ENCODE assay signal across 19 cellular contexts in genomic region chr3:117602054-117602644, GRCh38.
A peak's percentile ranks its signal among the peaks of the same experiment; 100 is the strongest.
DNase-seq lines count a peak whose midpoint lies in the region; ATAC-seq, FAIRE-seq and TF ChIP-seq lines count a peak whose summit lies in the region.
"Had no signal": no experiment of that assay in that cellular context is flagged by ENCODE, and none has a peak within 500 bp of the region (broad histone marks: within the 10 kb centered on the region; RNA-seq: fewer than 3 reads in every experiment).

No MANE protein-coding gene starts in this region.

- 1% methylated on average over 4 of the region's 4 CpGs for WGBS in HepG2 (ENCODE audit: low lambda C conversion rate)
- 42% methylated on average over 4 of the region's 4 CpGs for WGBS in right lobe of liver (ENCODE audit: insufficient coverage, low coverage, low lambda C conversion rate, missing lambda C conversion rate)

- H3K27ac Mint-ChIP-seq in CD14-positive monocyte = no peak overlapping the region
- H3K27ac Mint-ChIP-seq: CD4-positive, alpha-beta T cell had no signal

- CTCF ChIA-PET in HepG2 (lab: Yijun Ruan, JAX; ENCODE audit: low intra/inter-chr PET ratio, low total read pairs) = no interaction called here

- H3K27ac ChIP-seq in HepG2 (ENCODE audit: extremely low read length, insufficient read depth, low read length) (no peak overlapping the region), right lobe of liver (no peak overlapping the region)

- H3K36me3 ChIP-seq in HepG2 (replicated peaks in 1 of 2; ENCODE audit: control insufficient read depth in 1 of 2, insufficient read depth in 2 of 2, low read length in 2 of 2) (no peaks in the 10 kb centered on the region), right lobe of liver (no peaks in the 10 kb centered on the region)

- intact Hi-C loops in HepG2 (cut with micrococcal nuclease; ENCODE audit: unreplicated experiment) (no loop called here), right lobe of liver (cut with DNase I) (no loop called here), head of caudate nucleus (cut with DNase I) (no loop called here), CD14-positive monocyte (cut with micrococcal nuclease) (no loop called here)

- H3K4me2 ChIP-seq in HepG2 (ENCODE audit: low read depth, low read length) = no peak overlapping the region

- no peaks in the 10 kb centered on the region for H3K9me3 ChIP-seq in HepG2 (ENCODE audit: low read length)
- H3K9me3 ChIP-seq in right lobe of liver = no peaks in the 10 kb centered on the region

- H3K4me3 Mint-ChIP-seq in CD14-positive monocyte = no peak overlapping the region
- H3K4me3 Mint-ChIP-seq: CD4-positive, alpha-beta T cell had no signal

- H3K4me3 ChIP-seq in HepG2 (replicated peaks in 1 of 3; ENCODE audit: insufficient read depth in 1 of 3, low read depth in 2 of 3, low read length in 3 of 3) (no peak overlapping the region), right lobe of liver (no peak overlapping the region)

- no peaks in the 10 kb centered on the region for H3K27me3 ChIP-seq in HepG2 (ENCODE audit: control insufficient read depth in 1 of 2, insufficient read depth in 2 of 2, low read length in 2 of 2)
- H3K27me3 ChIP-seq in right lobe of liver = no peaks in the 10 kb centered on the region

- H3K4me1 Mint-ChIP-seq in CD14-positive monocyte = peaks cover 4% of the 10 kb centered on the region

- H3K36me3 Mint-ChIP-seq in CD14-positive monocyte = no peaks in the 10 kb centered on the region

- FAIRE-seq in HepG2 (lab: Jason Lieb, UNC) = no peak
- FAIRE-seq: A204.1, G401.6, GM12891 had no signal

- DNase-seq in HepG2 (ENCODE audit: low spot score) = no peak
- DNase-seq in right lobe of liver = no peak
- peak; percentile 74 for DNase-seq in OCI-M1 (lab: John Stamatoyannopoulos, UW)
- DNase-seq in head of caudate nucleus = peak in 24 of 42 donors; percentile 5 to 75 (median 32)
- no peak for DNase-seq in central memory CD4-positive, alpha-beta T cell
- no peak for DNase-seq in CD14-positive monocyte (ENCODE audit: low spot score)
- DNase-seq: Calu3; CD4-positive, alpha-beta T cell; DMS79 treated with DMSO at 0.1 percent for 48 hours; KG1; NCI-H2081; Right ventricle myocardium superior had no signal

- BruUV-seq in HepG2 (replicated peaks; lab: Mats Ljungman, UMichigan) = no TSS peak

- in situ Hi-C loops in HepG2 (cut with HindIII; ENCODE audit: extremely low pct_ligation_motif_present, low pct_unique_long_range_greater_than_20kb) = no loop called here

- peaks cover 0 to 2% (median 0%) of the 10 kb centered on the region in 7 donors for H3K9me3 Mint-ChIP-seq in CD14-positive monocyte

- H4K20me1 ChIP-seq in HepG2 (ENCODE audit: insufficient read depth, low read length) = no peaks in the 10 kb centered on the region

- no peak for TF ChIP-seq POLR2A in HepG2 (IDR thresholded peaks at IDR 0.05; ENCODE audit: insufficient read depth in 1 of 2, low read depth in 2 of 2, low read length in 2 of 2)
- no peak for TF ChIP-seq POLR2A in right lobe of liver (IDR thresholded peaks at IDR 0.05)

- no peak for TF ChIP-seq RAD21 in HepG2 (CRISPR knock-in tag; IDR thresholded peaks at IDR 0.05)

- H3K79me2 ChIP-seq in HepG2 (ENCODE audit: insufficient read depth, low read length) = no peaks in the 10 kb centered on the region

- no peak for TF ChIP-seq EP300 in HepG2 (IDR thresholded peaks at IDR 0.05; ENCODE audit: low read depth in 2 of 2, low read length in 2 of 2)
- no peak for TF ChIP-seq EP300 in HepG2 (CRISPR knock-in tag; IDR thresholded peaks at IDR 0.05; ENCODE audit: borderline replicate concordance)

- H3K4me1 ChIP-seq in HepG2 (ENCODE audit: insufficient read depth, low read length) = no peaks in the 10 kb centered on the region
- no peaks in the 10 kb centered on the region for H3K4me1 ChIP-seq in right lobe of liver

- ATAC-seq in HepG2 = no peak
- ATAC-seq in right lobe of liver = no peak
- ATAC-seq in HG03439 (IDR thresholded peaks at IDR 0.05; ENCODE audit: unreplicated experiment) = no peak
- no peak for ATAC-seq in GM19467 (IDR thresholded peaks at IDR 0.05; ENCODE audit: unreplicated experiment)
- ATAC-seq: Panc1, SK-N-SH treated with all-trans-retinoic acid at 6 μM for 48 hours had no signal

- POLR2A ChIA-PET in HepG2 (lab: Yijun Ruan, JAX) = no interaction called here

- H2AFZ ChIP-seq in HepG2 (ENCODE audit: low read length) = no peak overlapping the region

- H3K27me3 Mint-ChIP-seq in CD14-positive monocyte (ENCODE audit: low read depth in 3 of 3) = peaks cover 0 to 6% (median 3%) of the 10 kb centered on the region in 3 donors
- H3K27me3 Mint-ChIP-seq: CD4-positive, alpha-beta T cell had no signal

- H3K9ac ChIP-seq in HepG2 (ENCODE audit: insufficient read depth, low read depth, low read length) = no peak overlapping the region

- no peak for TF ChIP-seq CTCF in HepG2 (CRISPR knock-in tag; IDR thresholded peaks at IDR 0.05)
- TF ChIP-seq CTCF in right lobe of liver (IDR thresholded peaks at IDR 0.05) = no peak
- no peak for TF ChIP-seq CTCF in CD14-positive monocyte (IDR thresholded peaks at IDR 0.05)

TF ChIP-seq in HepG2, 621 proteins besides CTCF, POLR2A, EP300 and RAD21:
- TF ChIP-seq ZNF543 (CRISPR knock-in tag; IDR thresholded peaks at IDR 0.05) (no peak), MAFK (conservative IDR thresholded peaks at IDR 0.05 in 1 of 2, IDR thresholded peaks at IDR 0.05 in 1 of 2; ENCODE audit: low read length in 2 of 2) (peak; percentile 63 to 80; a peak in 3 of 4 replicates), MAFF (IDR thresholded peaks at IDR 0.05; ENCODE audit: low read depth, low read length) (peak; percentile 74), ZNF362 (CRISPR knock-in tag; IDR thresholded peaks at IDR 0.05; ENCODE audit: borderline replicate concordance) (no peak), ZFP62 (CRISPR knock-in tag; IDR thresholded peaks at IDR 0.05) (no peak)

Comparison
In these comparisons a context has a peak if more than half of its experiments do, and no peak if none do; other contexts are left out.
1. DNase-seq: peak in OCI-M1 (single experiment) and head of caudate nucleus (24 of 42); none in HepG2 (single experiment), right lobe of liver (0 of 3), central memory CD4-positive, alpha-beta T cell (single experiment) and CD14-positive monocyte (single experiment).